In the genomic region with DNA sequence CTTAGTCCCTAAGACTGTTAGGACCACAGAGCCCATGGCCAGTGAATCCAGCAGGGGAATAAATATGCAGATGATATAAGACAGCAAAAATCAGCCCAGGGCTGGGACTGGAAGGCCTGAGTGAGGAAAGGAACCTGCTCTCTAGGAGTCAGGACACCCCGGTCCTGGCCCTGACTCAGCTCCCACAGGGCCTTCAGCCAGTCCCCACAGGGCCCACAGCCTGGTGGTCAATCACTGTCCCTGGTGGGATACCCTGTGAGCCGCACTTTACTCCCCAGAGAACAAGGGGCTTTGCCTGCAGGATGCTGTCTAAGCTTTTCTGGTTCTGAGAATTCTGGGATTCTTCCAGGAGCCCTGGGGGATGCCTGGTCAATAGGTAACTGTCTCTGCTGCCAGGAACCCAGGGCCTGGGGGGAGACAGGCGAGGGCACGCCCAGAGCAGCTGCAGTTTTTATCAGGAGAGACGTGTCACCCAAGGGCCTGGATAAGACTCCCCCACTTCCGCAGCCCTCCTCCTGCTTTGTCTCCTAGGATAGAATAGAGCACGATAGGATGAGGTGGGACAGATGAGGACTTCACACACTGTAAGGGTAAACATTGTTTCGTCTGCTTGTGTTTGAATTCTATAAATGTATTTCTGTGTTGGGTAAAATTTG, we compare ENCODE assay signal across 27 cellular contexts. TPM values are rescaled to one million over a fixed set of nuclear protein-coding genes. Genes with fewer than 3 reads are reported as not detected.
DNase-seq lines count a peak whose midpoint lies in the region; ATAC-seq and TF ChIP-seq lines count a peak whose summit lies in the region.
"Had no signal": no experiment of that assay in that cellular context is flagged by ENCODE, and none has a peak within 500 bp of the region (broad histone marks: within the 10 kb centered on the region; RNA-seq: fewer than 3 reads in every experiment).

No MANE protein-coding gene starts in this region.

- H3K36me3 Mint-ChIP-seq in immature natural killer cell: no peaks in the 10 kb centered on the region
- H3K36me3 Mint-ChIP-seq: naive thymus-derived CD4-positive, alpha-beta T cell had no signal

- peaks cover 0 to 9% of the 10 kb centered on the region in 2 donors for H3K4me1 ChIP-seq in right atrium auricular region
- H3K4me1 ChIP-seq: thyroid gland had no signal

- intact Hi-C loops in Right ventricle myocardium inferior (cut with DNase I): no loop called here

- no peak for ATAC-seq in Right ventricle myocardium inferior
- no peak for ATAC-seq in HG03432 (IDR thresholded peaks at IDR 0.05; ENCODE audit: unreplicated experiment)
- ATAC-seq: activated T-helper 17 cell treated with anti-CD3 and anti-CD28 coated beads, Interleukin-2, amount 50 U/mL, for 72 hours; naive thymus-derived CD4-positive, alpha-beta T cell had no signal

- H3K36me3 ChIP-seq in right atrium auricular region: no peaks in the 10 kb centered on the region
- H3K36me3 ChIP-seq: brain microvascular endothelial cell, thyroid gland had no signal

- peak; percentile 21 for DNase-seq in right atrium auricular region (ENCODE audit: low spot score)
- no peak for DNase-seq in Right ventricle myocardium inferior (ENCODE audit: missing footprints)
- peak; percentile 64 for DNase-seq in NCI-H2171 (lab: John Stamatoyannopoulos, UW)
- peak; percentile 37 for DNase-seq in ecto neural progenitor cell (ENCODE audit: low spot score)
- DNase-seq in immature natural killer cell: no peak
- DNase-seq in NCI-H748 (lab: John Stamatoyannopoulos, UW; ENCODE audit: unreplicated experiment): no peak
- no peak for DNase-seq in AG20443 (ENCODE audit: low spot score)
- DNase-seq: activated CD4-positive, alpha-beta T cell treated with anti-CD3 and anti-CD28 coated beads, Interleukin-2, amount 50 U/mL, for 48 hours; activated CD8-positive, alpha-beta memory T cell treated with anti-CD3 and anti-CD28 coated beads, Interleukin-2, amount 50 U/mL, for 48 hours; activated naive CD4-positive, alpha-beta T cell treated with anti-CD3 and anti-CD28 coated beads, Interleukin-2, amount 50 U/mL, for 16 hours; amniotic stem cell; brain microvascular endothelial cell; H7; midbrain; naive thymus-derived CD4-positive, alpha-beta T cell; NCI-H187; occipital lobe; Right ventricle myocardium superior; T1000; thyroid gland had no signal

- H3K27me3 Mint-ChIP-seq in immature natural killer cell (ENCODE audit: low read depth in 3 of 3): peaks cover 2 to 4% (median 3%) of the 10 kb centered on the region in 3 donors
- H3K27me3 Mint-ChIP-seq: activated T-helper 17 cell treated with anti-CD3 and anti-CD28 coated beads, Interleukin-2, amount 50 U/mL, for 72 hours; B cell; stimulated activated naive CD8-positive, alpha-beta T cell treated with anti-CD3 and anti-CD28 coated beads, Interleukin-15, Interleukin-2, amounts not matched to agents 100 ng/mL and 50 ng/mL, for 24 hours had no signal

- H3K4me1 Mint-ChIP-seq in immature natural killer cell: no peaks in the 10 kb centered on the region

- H3K9me3 Mint-ChIP-seq in immature natural killer cell: no peaks in the 10 kb centered on the region
- H3K9me3 Mint-ChIP-seq: activated T-helper 17 cell treated with anti-CD3 and anti-CD28 coated beads, Interleukin-2, amount 50 U/mL, for 72 hours; naive thymus-derived CD4-positive, alpha-beta T cell; stimulated activated naive CD8-positive, alpha-beta T cell treated with anti-CD3 and anti-CD28 coated beads, Interleukin-15, Interleukin-2, amounts not matched to agents 100 ng/mL and 50 ng/mL, for 24 hours had no signal

- no peak for TF ChIP-seq CTCF in right atrium auricular region (IDR thresholded peaks at IDR 0.05)

- H3K27me3 ChIP-seq in right atrium auricular region: no peaks in the 10 kb centered on the region
- H3K27me3 ChIP-seq: brain microvascular endothelial cell, thyroid gland had no signal

- no peak overlapping the region for H3K27ac ChIP-seq in right atrium auricular region
- H3K27ac ChIP-seq: brain microvascular endothelial cell, epithelial cell of prostate, KMS-11, thyroid gland had no signal

- no peaks in the 10 kb centered on the region for H3K9me3 ChIP-seq in right atrium auricular region
- H3K9me3 ChIP-seq: thyroid gland had no signal

- no peak overlapping the region for H3K4me3 ChIP-seq in right atrium auricular region
- H3K4me3 ChIP-seq: thyroid gland had no signal

- no peak overlapping the region for H3K4me3 Mint-ChIP-seq in immature natural killer cell
- H3K4me3 Mint-ChIP-seq: activated T-helper 17 cell treated with anti-CD3 and anti-CD28 coated beads, Interleukin-2, amount 50 U/mL, for 72 hours; B cell; naive thymus-derived CD4-positive, alpha-beta T cell; stimulated activated naive CD8-positive, alpha-beta T cell treated with anti-CD3 and anti-CD28 coated beads, Interleukin-15, Interleukin-2, amounts not matched to agents 100 ng/mL and 50 ng/mL, for 24 hours had no signal

- H3K27ac Mint-ChIP-seq in immature natural killer cell: no peak overlapping the region
- H3K27ac Mint-ChIP-seq: activated T-helper 17 cell treated with anti-CD3 and anti-CD28 coated beads, Interleukin-2, amount 50 U/mL, for 72 hours; B cell; stimulated activated naive CD8-positive, alpha-beta T cell treated with anti-CD3 and anti-CD28 coated beads, Interleukin-15, Interleukin-2, amounts not matched to agents 100 ng/mL and 50 ng/mL, for 24 hours had no signal

RNA-seq across cellular contexts. Expression of a gene that starts 49.5 kb away (rescaled TPM):
- total RNA-seq in right atrium auricular region: under 1 TPM in 1 of 2 donors, not detected in 1; 0.08 TPM
- 0.22 TPM for total RNA-seq in Right ventricle myocardium inferior
- under 1 TPM in 2 of 3 donors, not detected in 1; 0.06 to 0.21 TPM for polyA plus RNA-seq in immature natural killer cell
- total RNA-seq: A673 had no signal

Comparison
In these comparisons a context has a peak if more than half of its experiments do, and no peak if none do; other contexts are left out.
1. DNase-seq: peak in right atrium auricular region (single experiment), NCI-H2171 (single experiment) and ecto neural progenitor cell (single experiment); none in Right ventricle myocardium inferior (single experiment), immature natural killer cell (0 of 3), NCI-H748 (single experiment) and AG20443 (single experiment).